ENCODE assay signal across 17 cellular contexts in genomic region chr18:53764086-53764485, GRCh38.
A peak's percentile ranks its signal among the peaks of the same experiment; 100 is the strongest.
DNase-seq lines count a peak whose midpoint lies in the region; ATAC-seq, FAIRE-seq and TF ChIP-seq lines count a peak whose summit lies in the region.
"Had no signal": no experiment of that assay in that cellular context is flagged by ENCODE, and none has a peak within 500 bp of the region (broad histone marks: within the 10 kb centered on the region; RNA-seq: fewer than 3 reads in every experiment).

No MANE protein-coding gene starts in this region.

- no peak for ATAC-seq in Right ventricle myocardium superior (ENCODE audit: poor library complexity)
- ATAC-seq: CD8-positive, alpha-beta T cell; GM12878; GM23338; HCT116 had no signal

- TF ChIP-seq CTCF in D721Med (IDR thresholded peaks at IDR 0.05; ENCODE audit: insufficient read depth, missing control alignments) (no peak), GM10266 (IDR thresholded peaks at IDR 0.05; ENCODE audit: control insufficient read depth, insufficient read depth, low read depth, missing control alignments) (no peak)

- intact Hi-C loops in Right ventricle myocardium superior (cut with DNase I), result no loop called here

- DNase-seq in NCI-H2171 treated with DMSO at 0.1 percent for 48 hours (lab: John Stamatoyannopoulos, UW), result peak; percentile 12
- DNase-seq in NCI-H2171 (lab: John Stamatoyannopoulos, UW), result no peak
- DNase-seq in D721Med (ENCODE audit: insufficient read length, low spot score), result no peak
- DNase-seq in HK-2 (ENCODE audit: unreplicated experiment), result peak; percentile 0
- peak; percentile 60 for DNase-seq in kidney tubule cell (ENCODE audit: low spot score)
- DNase-seq in GM10266 (ENCODE audit: extremely low spot score), result no peak
- no peak for DNase-seq in Right ventricle myocardium superior
- DNase-seq: C1 segment of cervical spinal cord; Caco-2; CD8-positive, alpha-beta T cell; DMS 273 treated with DMSO at 0.1 percent for 48 hours; DND-41; H9 had no signal

- peak; percentile 96 for FAIRE-seq in D721Med (lab: Jason Lieb, UNC)
- FAIRE-seq: G401.6, GM12878 had no signal

Comparison
In these comparisons a context has a peak if more than half of its experiments do, and no peak if none do; other contexts are left out.
1. DNase-seq: peak in NCI-H2171 treated with DMSO at 0.1 percent for 48 hours (single experiment), HK-2 (single experiment) and kidney tubule cell (single experiment); none in NCI-H2171 (single experiment), D721Med (single experiment), GM10266 (single experiment) and Right ventricle myocardium superior (single experiment).